22 cellular contexts compared by ENCODE assay signal in the genomic region with DNA sequence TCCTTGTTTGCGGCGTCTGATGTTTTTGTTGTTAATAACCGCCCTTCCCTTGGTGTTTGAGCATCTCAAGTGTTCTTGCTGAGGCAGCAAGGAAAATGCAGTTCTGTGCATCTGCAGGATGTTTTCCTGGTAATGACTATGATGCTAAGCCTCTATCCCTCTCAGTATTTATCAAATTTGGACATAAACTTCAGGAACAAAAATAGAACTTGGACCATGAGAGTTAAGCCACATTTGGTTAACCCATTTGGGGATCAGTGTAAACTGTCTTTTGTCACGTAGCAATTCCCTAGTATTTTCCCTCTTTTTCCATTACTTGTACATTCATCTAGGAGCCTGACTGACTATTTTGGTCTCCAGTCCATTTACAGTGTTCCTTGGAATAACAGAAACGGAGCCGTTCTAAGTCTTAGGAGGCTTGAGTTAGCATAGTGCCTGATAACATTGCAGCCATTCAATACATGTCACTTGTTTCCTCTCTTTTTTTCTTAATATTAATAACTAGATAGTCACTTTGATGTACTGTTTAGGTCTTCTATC.
A peak's percentile ranks its signal among the peaks of the same experiment; 100 is the strongest.
DNase-seq lines count a peak whose midpoint lies in the region; ATAC-seq and TF ChIP-seq lines count a peak whose summit lies in the region.
"Had no signal": no experiment of that assay in that cellular context is flagged by ENCODE, and none has a peak within 500 bp of the region (broad histone marks: within the 10 kb centered on the region; RNA-seq: fewer than 3 reads in every experiment).

No MANE protein-coding gene starts in this region.

- no peak for TF ChIP-seq EP300 in ovary (IDR thresholded peaks at IDR 0.05)

- no peak for TF ChIP-seq CTCF in heart left ventricle (IDR thresholded peaks at IDR 0.05)
- no peak for TF ChIP-seq CTCF in left lung (IDR thresholded peaks at IDR 0.05)
- TF ChIP-seq CTCF in ovary (IDR thresholded peaks at IDR 0.05): no peak
- TF ChIP-seq CTCF in MM.1S (IDR thresholded peaks at IDR 0.05; ENCODE audit: low read length): no peak

- no peak overlapping the region for H3K4me2 ChIP-seq in MM.1S (ENCODE audit: low read depth, low read length)

- no peaks in the 10 kb centered on the region for H3K9me2 ChIP-seq in MM.1S (replicated peaks; ENCODE audit: insufficient read depth, low read length)

- H2AFZ ChIP-seq in MM.1S (ENCODE audit: low read length): no peak overlapping the region
- H2AFZ ChIP-seq: GM23248 had no signal

- H3K4me1 ChIP-seq in heart left ventricle (peaks cover 0 to 52% (median 21%) of the 10 kb centered on the region in 12 donors), left lung (no peaks in the 10 kb centered on the region), aorta (ENCODE audit: control insufficient read depth in 1 of 2, insufficient read depth in 2 of 2, low read length in 2 of 2) (peaks cover 5 to 8% of the 10 kb centered on the region in 2 donors), ovary (ENCODE audit: insufficient read depth) (peaks cover 1% of the 10 kb centered on the region), MM.1S (ENCODE audit: low read length) (no peaks in the 10 kb centered on the region)
- H3K4me1 ChIP-seq: HAP-1 had no signal

- no peaks in the 10 kb centered on the region for H3K36me3 ChIP-seq in heart left ventricle
- no peaks in the 10 kb centered on the region for H3K36me3 ChIP-seq in left lung
- no peaks in the 10 kb centered on the region for H3K36me3 ChIP-seq in aorta (ENCODE audit: control insufficient read depth in 1 of 2, insufficient read depth in 2 of 2, low read length in 1 of 2)
- no peaks in the 10 kb centered on the region for H3K36me3 ChIP-seq in ovary
- no peaks in the 10 kb centered on the region for H3K36me3 ChIP-seq in MM.1S (replicated peaks; ENCODE audit: insufficient read depth, low read length)
- H3K36me3 ChIP-seq: HAP-1 had no signal

- no peak for TF ChIP-seq POLR2A in heart left ventricle (IDR thresholded peaks at IDR 0.05)
- TF ChIP-seq POLR2A in ovary (IDR thresholded peaks at IDR 0.05): no peak

- no peaks in the 10 kb centered on the region for H4K20me1 ChIP-seq in MM.1S (ENCODE audit: insufficient read depth, low read length)

- H3K9me3 ChIP-seq in heart left ventricle (no peaks in the 10 kb centered on the region), left lung (no peaks in the 10 kb centered on the region), aorta (ENCODE audit: control insufficient read depth, low read length) (no peaks in the 10 kb centered on the region), ovary (no peaks in the 10 kb centered on the region), MM.1S (replicated peaks; ENCODE audit: insufficient read depth, low read length) (no peaks in the 10 kb centered on the region)
- H3K9me3 ChIP-seq: HAP-1 had no signal

- no peak for DNase-seq in Right ventricle myocardium inferior (ENCODE audit: missing footprints)
- no peak for DNase-seq in cardiac septum (ENCODE audit: low spot score)
- no peak for DNase-seq in heart left ventricle
- no peak for DNase-seq in left lung
- no peak for DNase-seq in aorta
- DNase-seq in ovary: no peak
- no peak for DNase-seq in HPDE6-E6E7 (ENCODE audit: extremely low spot score)
- DNase-seq in MM.1S: no peak
- DNase-seq: ACHN; C1 segment of cervical spinal cord; CD8-positive, alpha-beta T cell; DND-41; GM23248; KBM-7; NCI-H1092; NCI-H1436; NCI-H1930; SHP77 had no signal

- H3K27me3 ChIP-seq in heart left ventricle (no peaks in the 10 kb centered on the region), left lung (no peaks in the 10 kb centered on the region), aorta (ENCODE audit: control insufficient read depth in 1 of 2, insufficient read depth in 2 of 2, low read length in 1 of 2) (no peaks in the 10 kb centered on the region), ovary (no peaks in the 10 kb centered on the region), MM.1S (replicated peaks; ENCODE audit: insufficient read depth, low read length) (no peaks in the 10 kb centered on the region)

- no peaks in the 10 kb centered on the region for H3K79me2 ChIP-seq in MM.1S (ENCODE audit: low read length)

- H3F3A ChIP-seq in MM.1S (ENCODE audit: insufficient read depth, low read length): no peaks in the 10 kb centered on the region

- peak overlapping the region in 8 of 12 donors; percentile 0 to 60 (median 39) for H3K27ac ChIP-seq in heart left ventricle
- peak overlapping the region; percentile 7 to 53 for H3K27ac ChIP-seq in left lung
- no peak overlapping the region for H3K27ac ChIP-seq in aorta (ENCODE audit: low read depth in 1 of 2, low read length in 2 of 2)
- H3K27ac ChIP-seq in ovary: no peak overlapping the region
- H3K27ac ChIP-seq in MM.1S (ENCODE audit: low read length): no peak overlapping the region
- H3K27ac ChIP-seq: 22Rv1, GM23248 had no signal

- no peak overlapping the region for H3K4me3 ChIP-seq in heart left ventricle
- H3K4me3 ChIP-seq in left lung: no peak overlapping the region
- peak overlapping the region in 1 of 2 donors; percentile 26 for H3K4me3 ChIP-seq in aorta (ENCODE audit: low read length in 2 of 2)
- H3K4me3 ChIP-seq in ovary: no peak overlapping the region
- H3K4me3 ChIP-seq in MM.1S (ENCODE audit: low read length): no peak overlapping the region
- H3K4me3 ChIP-seq: GM12878, GM23248, HAP-1 had no signal

- ATAC-seq in Right ventricle myocardium inferior: peak; percentile 45
- peak; percentile 39 to 62 (median 47) for ATAC-seq in heart left ventricle
- no peak for ATAC-seq in left lung
- ATAC-seq in aorta (ENCODE audit: low FRiP score): peak; percentile 49
- ATAC-seq: CD8-positive, alpha-beta T cell; GM12878; HepG2 had no signal

- intact Hi-C loops in Right ventricle myocardium inferior (cut with DNase I) (no loop called here), cardiac septum (cut with DNase I) (loop anchor here (5.0 kb wide), 1 partner anchor 156 kb away; no protein-coding TSS in a partner anchor), heart left ventricle (cut with DNase I) (loop anchor here in 4 of 10 donors (5.0 to 10.0 kb wide), 3 partner anchors 233 to 387 kb away; a partner anchor contains a TSS), left lung (cut with DNase I) (no loop called here), aorta (cut with DNase I) (no loop called here), ovary (cut with DNase I) (no loop called here)

- H3K9ac ChIP-seq in MM.1S (ENCODE audit: low read length): no peak overlapping the region
- H3K9ac ChIP-seq: GM23248 had no signal

- 45 to 52% (median 46%) methylated on average over 6 of the region's 6 CpGs for WGBS in heart left ventricle, 4 donors
- 22 to 24% methylated on average over 6 of the region's 6 CpGs for WGBS in aorta, 2 donors
- 49 to 61% (median 59%) methylated on average over 6 of the region's 6 CpGs for WGBS in ovary, 3 donors

Comparison
In these comparisons a context has a peak if more than half of its experiments do, and no peak if none do; other contexts are left out.
1. H3K27ac ChIP-seq: peak in heart left ventricle (8 of 12) and left lung (2 of 2); none in aorta (0 of 2), ovary (0 of 2) and MM.1S (single experiment).